Comparison of ENCODE assay signal across 16 cellular contexts in genomic region chr3:52403271-52403841, GRCh38. TPM values are rescaled to one million over a fixed set of nuclear protein-coding genes. Genes with fewer than 3 reads are reported as not detected.
"Had no signal": no experiment of that assay in that cellular context is flagged by ENCODE, and none has a peak within 500 bp of the region (broad histone marks: within the 10 kb centered on the region; RNA-seq: fewer than 3 reads in every experiment).

No MANE protein-coding gene starts in this region.

- ATAC-seq: activated CD4-positive, CD25-positive, alpha-beta regulatory T cell treated with anti-CD3 and anti-CD28 coated beads, Interleukin-2, amount 50 U/mL, for 24 hours; activated naive CD8-positive, alpha-beta T cell treated with anti-CD3 and anti-CD28 coated beads, Interleukin-2, amount 50 U/mL, for 24 hours; foreskin keratinocyte; left lung had no signal

- H3K27ac ChIP-seq: cardiac muscle cell, colonic mucosa, left lung, neutrophil, thyroid gland, uterus had no signal

- H3K27ac Mint-ChIP-seq: activated naive CD8-positive, alpha-beta T cell treated with anti-CD3 and anti-CD28 coated beads, Interleukin-2, amount 50 U/mL, for 24 hours; progenitor cell of endocrine pancreas had no signal

- DNase-seq: activated gamma-delta T cell; activated naive CD8-positive, alpha-beta T cell treated with anti-CD3 and anti-CD28 coated beads, Interleukin-2, amount 50 U/mL, for 24 hours; activated T-cell treated with anti-CD3 and anti-CD28 coated beads, Interleukin-2, amount 50 U/mL, for 24 hours; colonic mucosa; effector CD4-positive, alpha-beta T cell; foreskin keratinocyte; left lung; stimulated activated CD4-positive, alpha-beta T cell treated with anti-CD3 and anti-CD28 coated beads, Interleukin-4, amount 100 ng/mL, for 1 hour; stimulated activated CD8-positive, alpha-beta memory T cell treated with anti-CD3 and anti-CD28 coated beads, Interleukin-4, amount 100 ng/mL, for 48 hours; thyroid gland; uterus had no signal

- H3K4me1 ChIP-seq: uterus had no signal

- H3K27me3 ChIP-seq: cardiac muscle cell, colonic mucosa, foreskin keratinocyte, left lung, neutrophil, thyroid gland, uterus had no signal

- H3K36me3 ChIP-seq: uterus had no signal

- H3K4me3 Mint-ChIP-seq: activated naive CD8-positive, alpha-beta T cell treated with anti-CD3 and anti-CD28 coated beads, Interleukin-2, amount 50 U/mL, for 24 hours; activated T-cell treated with anti-CD3 and anti-CD28 coated beads, Interleukin-2, amount 50 U/mL, for 24 hours had no signal

- H3K4me3 ChIP-seq: cardiac muscle cell, colonic mucosa, left lung, thyroid gland, uterus had no signal

- H3K9me3 ChIP-seq: colonic mucosa, left lung, neutrophil, thyroid gland, uterus had no signal

- H3K9me3 Mint-ChIP-seq: activated naive CD8-positive, alpha-beta T cell treated with anti-CD3 and anti-CD28 coated beads, Interleukin-2, amount 50 U/mL, for 24 hours; activated T-cell treated with anti-CD3 and anti-CD28 coated beads, Interleukin-2, amount 50 U/mL, for 24 hours had no signal

RNA-seq across cellular contexts. Expression of gene TNNC1, which starts 50.5 kb away (rescaled TPM):
- total RNA-seq: endothelial cell of umbilical vein, foreskin keratinocyte had no signal
